1 cellular context compared by ENCODE assay signal in the genomic region with DNA sequence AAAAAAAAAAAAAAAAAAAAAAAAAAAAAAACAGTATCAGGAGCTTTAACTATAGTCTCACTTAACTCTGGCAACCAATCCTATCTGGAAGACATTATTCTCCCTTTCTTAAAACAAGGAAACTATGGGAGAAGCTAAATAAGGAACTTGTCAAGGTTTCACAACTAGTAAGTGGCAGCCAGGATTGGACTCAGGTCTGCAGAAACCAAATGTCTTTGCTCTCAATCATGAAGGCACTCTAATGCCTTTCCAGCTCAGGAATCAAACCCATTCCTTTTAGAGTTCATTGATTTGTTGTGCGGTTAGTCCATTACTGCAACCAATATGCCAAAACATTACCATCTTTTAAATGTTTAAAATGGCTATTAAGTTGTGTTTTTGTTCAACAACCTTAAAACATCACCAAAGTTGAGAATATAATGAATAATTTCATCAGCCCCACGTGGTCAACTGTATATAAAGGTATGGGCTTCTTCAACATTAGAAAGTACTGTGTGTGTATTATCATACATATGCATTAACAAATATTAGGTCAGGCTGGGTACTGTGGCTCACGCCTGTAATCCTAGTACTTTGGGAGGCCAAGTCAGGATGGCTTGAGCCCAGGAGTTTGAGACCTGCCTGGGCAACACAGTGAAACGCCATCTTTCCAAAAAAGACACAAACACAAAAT.
TF ChIP-seq lines count a peak whose summit lies in the region.

No MANE protein-coding gene starts in this region.

TF ChIP-seq in endothelial cell of umbilical vein, 7 proteins besides CTCF, POLR2A, EP300 and RAD21 (continued from another document):
- TF ChIP-seq GATA2 (IDR thresholded peaks at IDR 0.05; ENCODE audit: insufficient read depth, insufficient read length, low read depth, low read length), result no peak
TF ChIP-seq in endothelial cell of umbilical vein: peak in this region for 0.
